ENCODE assay signal across 2 cellular contexts in genomic region chr20:62506087-62506486, GRCh38.
TF ChIP-seq lines count a peak whose summit lies in the region.

No MANE protein-coding gene starts in this region.

TF ChIP-seq in HCT116, 20 proteins besides CTCF, POLR2A, EP300 and RAD21:
- no peak for TF ChIP-seq ZBTB33 (IDR thresholded peaks at IDR 0.05; ENCODE audit: extremely low read depth, insufficient replicate concordance, low read length)
- TF ChIP-seq TCF7L2 (IDR thresholded peaks at IDR 0.05; ENCODE audit: borderline replicate concordance, extremely low read depth, insufficient read depth, insufficient read length): no peak
- TF ChIP-seq ATF3 (IDR thresholded peaks at IDR 0.05): no peak
- TF ChIP-seq EZH2phosphoT487 (IDR thresholded peaks at IDR 0.05; ENCODE audit: borderline replicate concordance): no peak
- TF ChIP-seq FOSL1 (IDR thresholded peaks at IDR 0.05; ENCODE audit: low read depth): no peak
- TF ChIP-seq EGR1 (IDR thresholded peaks at IDR 0.05; ENCODE audit: low read depth): no peak
- TF ChIP-seq JUND (IDR thresholded peaks at IDR 0.05): no peak
- no peak for TF ChIP-seq SP1 (IDR thresholded peaks at IDR 0.05; ENCODE audit: low read depth)
- no peak for TF ChIP-seq MAX (IDR thresholded peaks at IDR 0.05)
- TF ChIP-seq EZH2 (IDR thresholded peaks at IDR 0.05): no peak
- no peak for TF ChIP-seq REST (IDR thresholded peaks at IDR 0.05; ENCODE audit: low read depth)
- TF ChIP-seq CEBPB (IDR thresholded peaks at IDR 0.05; ENCODE audit: low read depth): no peak
- TF ChIP-seq ZNF274 (IDR thresholded peaks at IDR 0.05; ENCODE audit: low read depth, low read length): no peak
- no peak for TF ChIP-seq ZFX (IDR thresholded peaks at IDR 0.05)
- TF ChIP-seq POLR2AphosphoS5 (IDR thresholded peaks at IDR 0.05; ENCODE audit: low read depth, low read length): no peak
- no peak for TF ChIP-seq CBX3 (IDR thresholded peaks at IDR 0.05; ENCODE audit: low read depth)

TF ChIP-seq in H1, 55 proteins besides CTCF, POLR2A, EP300 and RAD21:
- TF ChIP-seq GABPA (IDR thresholded peaks at IDR 0.05; ENCODE audit: borderline replicate concordance, insufficient read depth, low read length) (peak; percentile 33; the same call in 1 of the 2 replicates), MAFK (IDR thresholded peaks at IDR 0.05; ENCODE audit: low read depth, low read length) (no peak), E2F6 (IDR thresholded peaks at IDR 0.05) (no peak), SIN3A (conservative IDR thresholded peaks at IDR 0.05 in 1 of 2, IDR thresholded peaks at IDR 0.05 in 1 of 2; ENCODE audit: low read depth in 1 of 2, low read length in 2 of 2) (no peak)
